In genomic region chr14:74347795-74348100, GRCh38 we compare ENCODE assay signal across 23 cellular contexts. TPM values are rescaled to one million over a fixed set of nuclear protein-coding genes. Genes with fewer than 3 reads are reported as not detected.
DNase-seq lines count a peak whose midpoint lies in the region; ATAC-seq, FAIRE-seq and TF ChIP-seq lines count a peak whose summit lies in the region.
"Had no signal": no experiment of that assay in that cellular context is flagged by ENCODE, and none has a peak within 500 bp of the region (broad histone marks: within the 10 kb centered on the region; RNA-seq: fewer than 3 reads in every experiment).

No MANE protein-coding gene starts in this region.

- H2BK5ac ChIP-seq in H1 (ENCODE audit: low read depth, low read length): peak overlapping the region; percentile 97

- H4K5ac ChIP-seq in H1 (ENCODE audit: insufficient read length, low read depth, low read length): peak overlapping the region; percentile 91

- 8% methylated on average over 1 of the region's 1 CpG; no CpG with 5 or more reads in 1 of the 2 experiments for WGBS in H1 (ENCODE audit: extremely low coverage in 1 of 2, insufficient coverage in 1 of 2, insufficient read length in 1 of 2, insufficient replicate concordance in 2 of 2, low coverage in 1 of 2, low lambda C conversion rate in 2 of 2, missing lambda C conversion rate in 1 of 2), 2 experiments

- peak overlapping the region; percentile 87; the same call in 1 of the 2 replicates for H2BK20ac ChIP-seq in H1 (ENCODE audit: low read length)

- H3K27me3 ChIP-seq in HUES48 (ENCODE audit: control insufficient read depth, insufficient read depth, low read length) (no peaks in the 10 kb centered on the region), H1 (replicated peaks in 1 of 4; ENCODE audit: control insufficient read depth in 3 of 4, extremely low read depth in 1 of 4, insufficient read depth in 3 of 4, low read length in 3 of 4) (no peaks in the 10 kb centered on the region)
- H3K27me3 ChIP-seq: BLaER1 had no signal

- H2BK15ac ChIP-seq in H1 (ENCODE audit: low read length): peak overlapping the region; percentile 83

- peak overlapping the region; percentile 82 for H3K18ac ChIP-seq in H1 (ENCODE audit: extremely low read depth, low read length)

- TF ChIP-seq EP300 in H1 (IDR thresholded peaks at IDR 0.05; ENCODE audit: borderline replicate concordance in 1 of 2, low read depth in 2 of 2, low read length in 2 of 2): no peak

- no peak overlapping the region for H2AFZ ChIP-seq in H1 (ENCODE audit: low read length)
- H2AFZ ChIP-seq: PC-9 had no signal

- TF ChIP-seq CTCF in H1 (IDR thresholded peaks at IDR 0.05; ENCODE audit: control extremely low read depth in 1 of 3, insufficient read depth in 1 of 3, low read depth in 1 of 3, low read length in 3 of 3): no peak

- H4K20me1 ChIP-seq in H1 (replicated peaks in 1 of 2; ENCODE audit: control insufficient read depth in 1 of 2, insufficient read depth in 2 of 2, low read length in 2 of 2): peaks cover 8 to 9% of the 10 kb centered on the region in 2 experiments
- H4K20me1 ChIP-seq: BLaER1 had no signal

- peak; percentile 8 for DNase-seq in AG08396 (ENCODE audit: low spot score)
- DNase-seq in H1 (ENCODE audit: low read depth in 1 of 2, low spot score in 2 of 2): no peak
- DNase-seq in SK-N-DZ (ENCODE audit: low spot score): no peak
- DNase-seq in cerebellum (ENCODE audit: low spot score): no peak
- DNase-seq in H4 (ENCODE audit: low spot score): no peak
- DNase-seq: CD8-positive, alpha-beta T cell; DND-41; GF-D8; MV-4-11; NCI-H1436; NCI-H2029 treated with DMSO at 0.1 percent for 48 hours; NCI-H2171 treated with DMSO at 0.1 percent for 48 hours; NCI-H446 treated with DMSO at 0.1 percent for 48 hours; NCI-H748 treated with DMSO at 0.1 percent for 48 hours had no signal

- no peak overlapping the region for H3K14ac ChIP-seq in H1 (ENCODE audit: insufficient read length)

- H3K4me1 ChIP-seq in HUES48 (ENCODE audit: control insufficient read depth, insufficient read depth, low read length): peaks cover 31% of the 10 kb centered on the region
- H3K4me1 ChIP-seq in H1 (replicated peaks in 1 of 4; ENCODE audit: control insufficient read depth in 3 of 4, insufficient read depth in 4 of 4, low read length in 3 of 4): peaks cover 4 to 17% (median 12%) of the 10 kb centered on the region in 4 experiments
- H3K4me1 ChIP-seq: SJSA1 had no signal

- H3K9ac ChIP-seq in HUES48 (ENCODE audit: low read depth, low read length) (peak overlapping the region; percentile 58), H1 (replicated peaks in 1 of 4; ENCODE audit: extremely low read depth in 1 of 4, low read depth in 3 of 4, low read length in 3 of 4) (peak overlapping the region in 3 of 4 experiments; percentile 66 to 93 (median 91); a peak in 6 of 7 replicates)
- H3K9ac ChIP-seq: BLaER1 had no signal

- peaks cover 37 to 67% of the 10 kb centered on the region in 2 experiments for H3K79me2 ChIP-seq in H1 (ENCODE audit: control insufficient read depth in 1 of 2, insufficient read depth in 2 of 2, low read length in 2 of 2)

- H3K79me1 ChIP-seq in H1 (ENCODE audit: low read depth, low read length): no peaks in the 10 kb centered on the region

- H2AK5ac ChIP-seq in H1 (ENCODE audit: low read depth, low read length): peak overlapping the region; percentile 57; the same call in 1 of the 2 replicates

- no peak for ATAC-seq in GM18870 (IDR thresholded peaks at IDR 0.05; ENCODE audit: unreplicated experiment)
- ATAC-seq: CD8-positive, alpha-beta T cell had no signal

- H3K36me3 ChIP-seq in HUES48 (ENCODE audit: control insufficient read depth, insufficient read depth, low read length) (peaks cover 4% of the 10 kb centered on the region; the same call in 1 of the 2 replicates), H1 (ENCODE audit: control insufficient read depth in 2 of 4, insufficient read depth in 4 of 4, low read length in 3 of 4) (peaks cover 0 to 17% (median 0%) of the 10 kb centered on the region in 4 experiments; a peak in 2 of 8 replicates)
- H3K36me3 ChIP-seq: BLaER1, SJSA1 had no signal

- no peak for TF ChIP-seq RAD21 in H1 (IDR thresholded peaks at IDR 0.05 in 1 of 2, conservative IDR thresholded peaks at IDR 0.05 in 1 of 2; ENCODE audit: low read depth in 2 of 2, low read length in 2 of 2)

- H3K4ac ChIP-seq in H1 (replicated peaks; ENCODE audit: insufficient read length, low read depth, low read length): peak overlapping the region; percentile 92

- CTCF ChIA-PET in H1 (lab: Charles Lee; ENCODE audit: partially characterized antibody): interaction anchor here (0.7 to 8.5 kb wide), 22 partner anchors 8 to 145 kb away, joined by 3 to 49 read pairs (median 4); partner anchors contain the start of genes ABCD4 and NPC2

- no peak overlapping the region for H3K23ac ChIP-seq in H1 (ENCODE audit: insufficient read length)

- H2BK12ac ChIP-seq in H1 (ENCODE audit: low read depth, low read length): peak overlapping the region; percentile 18; the same call in 1 of the 2 replicates

- H3K9me3 ChIP-seq in HUES48 (ENCODE audit: control insufficient read depth, insufficient read depth, low read length) (no peaks in the 10 kb centered on the region), H1 (ENCODE audit: insufficient read depth in 2 of 2, low read depth in 1 of 2, low read length in 1 of 2) (no peaks in the 10 kb centered on the region), iPS-18c (ENCODE audit: control insufficient read depth, insufficient read depth, low read length) (no peaks in the 10 kb centered on the region)
- H3K9me3 ChIP-seq: BLaER1, SJSA1 had no signal

- H4K8ac ChIP-seq in H1 (ENCODE audit: extremely low read depth, insufficient read depth, low read length): peak overlapping the region; percentile 74

- H3K56ac ChIP-seq in H1 (replicated peaks; ENCODE audit: insufficient read length, low read depth, low read length): peak overlapping the region; percentile 88

- FAIRE-seq in H1 (lab: Jason Lieb, UNC): no peak
- FAIRE-seq: GM12891, H54 had no signal

- H3K4me3 ChIP-seq in HUES48 (ENCODE audit: low read depth, low read length) (peak overlapping the region; percentile 93), H1 (ENCODE audit: extremely low read depth in 1 of 4, insufficient read depth in 2 of 4, low read depth in 3 of 4, low read length in 4 of 4) (peak overlapping the region; percentile 87 to 98 (median 90)), iPS-18c (ENCODE audit: insufficient read depth, low read depth, low read length) (peak overlapping the region; percentile 82)
- H3K4me3 ChIP-seq: BLaER1, PC-9, SJSA1 had no signal

- POLR2A ChIA-PET in H1 (lab: Charles Lee; ENCODE audit: partially characterized antibody): interaction anchor here (0.6 to 15.0 kb wide), 24 partner anchors 9 to 561 kb away, joined by 3 to 282 read pairs (median 4); partner anchors contain the start of gene ABCD4

- H3K27ac ChIP-seq in HUES48 (ENCODE audit: low read depth, low read length) (peak overlapping the region; percentile 98), H1 (ENCODE audit: low read depth, low read length) (peak overlapping the region; percentile 89)
- H3K27ac ChIP-seq: 22Rv1, BLaER1, PC-9, SJSA1 had no signal

- peaks cover 30% of the 10 kb centered on the region for H3K23me2 ChIP-seq in H1 (ENCODE audit: low read depth, low read length)

- H4K91ac ChIP-seq in H1 (replicated peaks; ENCODE audit: insufficient read length, low read length): peak overlapping the region; percentile 97

- H2BK120ac ChIP-seq in H1 (replicated peaks; ENCODE audit: low read depth, low read length): peak overlapping the region; percentile 96

- TF ChIP-seq POLR2A in H1 (IDR thresholded peaks at IDR 0.05; ENCODE audit: control extremely low read depth in 1 of 2, low read depth in 2 of 2, low read length in 2 of 2): peak in 1 of 2 experiments; percentile 55; a peak in 1 of 3 replicates

- H3K4me2 ChIP-seq in H1 (ENCODE audit: insufficient read depth in 1 of 2, low read depth in 2 of 2, low read length in 2 of 2): peak overlapping the region; percentile 95 to 96
- H3K4me2 ChIP-seq: BLaER1, PC-9 had no signal

TF ChIP-seq in H1, 55 proteins besides CTCF, POLR2A, EP300 and RAD21 (continues in another document):
- TF ChIP-seq HDAC6 (IDR thresholded peaks at IDR 0.05; ENCODE audit: low read depth, low read length): no peak
- no peak for TF ChIP-seq MAFK (IDR thresholded peaks at IDR 0.05; ENCODE audit: low read depth, low read length)
- no peak for TF ChIP-seq BRCA1 (IDR thresholded peaks at IDR 0.05; ENCODE audit: low read depth, low read length)
- TF ChIP-seq BCL11A (IDR thresholded peaks at IDR 0.05; ENCODE audit: low read depth in 2 of 2, low read length in 2 of 2): no peak
- 0 out of 4 replicates have a peak, but pooled peaks of 1 of the 2 experiments have one; percentile 14 for TF ChIP-seq SIN3A (conservative IDR thresholded peaks at IDR 0.05 in 1 of 2, IDR thresholded peaks at IDR 0.05 in 1 of 2; ENCODE audit: low read depth in 1 of 2, low read length in 2 of 2)
- TF ChIP-seq SP4 (IDR thresholded peaks at IDR 0.05; ENCODE audit: low read length): no peak

RNA-seq across cellular contexts. Expression of gene VRTN, which starts 0.5 kb away (rescaled TPM):
- 148 and 154 TPM in 2 replicates for total RNA-seq in H1 (2021; fragmentation: NEBNext Ultra II Directional; extraction: Animal tissue kit (Norgen Biotek cat#: 25700))
- 133 and 189 TPM in 2 replicates for polyA plus RNA-seq in H1 (2011; rRNA removed)
- 182 TPM for polyA plus RNA-seq in H1 (2011; cell fraction: cytosol; rRNA removed)
- 122 TPM for polyA plus RNA-seq in H1 (2011; cell fraction: nucleus; rRNA removed)
- polyA plus RNA-seq in H1 (2012, experiment 1 of 2): 124 to 162 TPM (median 153 TPM) in 4 replicates
- polyA plus RNA-seq in H1 (2012, experiment 2 of 2): 151 TPM
- 89.5 TPM for polyA plus RNA-seq in H1 (2013, experiment 1 of 2)
- 85.7 TPM for polyA plus RNA-seq in H1 (2013, experiment 2 of 2)
- 110 and 121 TPM in 2 replicates for polyA minus RNA-seq in H1 (2011; rRNA and poly(A)+ RNA removed)
- polyA minus RNA-seq in H1 (2011; cell fraction: cytosol; rRNA and poly(A)+ RNA removed): 106 TPM
- polyA minus RNA-seq in H1 (2011; cell fraction: nucleus; rRNA and poly(A)+ RNA removed): 60.1 TPM
- polyA plus RNA-seq in SK-N-DZ (2014; cell fraction: cytosol; rRNA removed): not detected in 2 replicates
- polyA plus RNA-seq in SK-N-DZ (2014; cell fraction: nucleus; rRNA removed): not detected in 2 replicates
- not detected for total RNA-seq in cerebellum
- not detected in 2 replicates for total RNA-seq in H4 (2014; rRNA removed; shearing (Covaris generic))
- total RNA-seq: CD8-positive, alpha-beta T cell; PC-9; SJSA1 had no signal

RNA-seq across cellular contexts. Expression of gene ABCD4, which starts 45.0 kb away (rescaled TPM):
- 84.8 and 97.7 TPM in 2 replicates for total RNA-seq in H1 (2021; fragmentation: NEBNext Ultra II Directional; extraction: Animal tissue kit (Norgen Biotek cat#: 25700))
- polyA plus RNA-seq in H1 (2011; rRNA removed): 47.9 and 99.4 TPM in 2 replicates
- polyA plus RNA-seq in H1 (2011; cell fraction: cytosol; rRNA removed): 76.0 TPM
- 316 TPM for polyA plus RNA-seq in H1 (2011; cell fraction: nucleus; rRNA removed)
- 74.1 to 103 TPM (median 94.9 TPM) in 4 replicates for polyA plus RNA-seq in H1 (2012, experiment 1 of 2)
- 58.2 TPM for polyA plus RNA-seq in H1 (2012, experiment 2 of 2)
- polyA plus RNA-seq in H1 (2013, experiment 1 of 2): 46.2 TPM
- polyA plus RNA-seq in H1 (2013, experiment 2 of 2): 40.9 TPM
- 60.8 and 99.4 TPM in 2 replicates for polyA minus RNA-seq in H1 (2011; rRNA and poly(A)+ RNA removed)
- 44.9 TPM for polyA minus RNA-seq in H1 (2011; cell fraction: cytosol; rRNA and poly(A)+ RNA removed)
- polyA minus RNA-seq in H1 (2011; cell fraction: nucleus; rRNA and poly(A)+ RNA removed): 124 TPM
- polyA plus RNA-seq in SK-N-DZ (2014; cell fraction: cytosol; rRNA removed): 30.3 and 35.0 TPM in 2 replicates
- 192 and 210 TPM in 2 replicates for polyA plus RNA-seq in SK-N-DZ (2014; cell fraction: nucleus; rRNA removed)
- total RNA-seq in cerebellum: 42.6 TPM
- total RNA-seq in H4 (2014; rRNA removed; shearing (Covaris generic)): 15.3 and 18.5 TPM in 2 replicates

Comparison
In these comparisons a context has a peak if more than half of its experiments do, and no peak if none do; other contexts are left out.
1. RNA of gene VRTN, which starts 0.5 kb away (total RNA-seq): 148 to 154 TPM in H1; not detected in cerebellum (single experiment) and not detected in H4; every median in the first group is over 100 times any median in the second.
2. Peak in every context shown above with its lines, with median percentiles within 50 percentile points of each other: H3K4me3 ChIP-seq.